Comparison of ENCODE assay signal across 20 cellular contexts in the genomic region with DNA sequence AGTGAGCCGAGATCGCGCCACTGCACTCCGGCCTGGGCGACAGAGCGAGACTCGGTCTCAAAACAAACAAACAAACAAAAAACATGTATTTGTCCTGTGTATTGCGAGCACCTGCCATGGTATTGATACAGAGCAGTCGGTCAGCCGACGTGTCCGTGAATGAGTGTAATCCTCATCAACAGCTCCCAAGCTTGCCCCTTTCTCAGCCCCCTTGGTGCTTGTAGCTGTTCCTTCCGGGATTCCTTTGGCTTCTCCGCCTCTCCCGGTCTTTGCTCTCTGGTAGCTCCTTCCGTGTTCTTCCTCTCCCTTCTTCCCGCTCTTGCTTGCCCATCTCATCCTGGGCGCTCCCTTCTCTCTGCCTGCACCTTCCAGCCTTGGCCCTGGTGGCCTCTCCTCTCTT.
"Had no signal": no experiment of that assay in that cellular context is flagged by ENCODE, and none has a peak within 500 bp of the region (broad histone marks: within the 10 kb centered on the region; RNA-seq: fewer than 3 reads in every experiment).

No MANE protein-coding gene starts in this region.

- H3K27ac Mint-ChIP-seq: memory B cell had no signal

- ATAC-seq: gastrocnemius medialis, left lung, sciatic nerve had no signal

- H3K4me3 Mint-ChIP-seq: memory B cell had no signal

- H3K9me3 ChIP-seq: esophagus muscularis mucosa, gastrocnemius medialis, left lung, lower lobe of right lung, neutrophil, stomach, thoracic aorta, transverse colon, uterus had no signal

- H3K4me3 ChIP-seq: dorsolateral prefrontal cortex, esophagus muscularis mucosa, gastrocnemius medialis, left lung, lower lobe of right lung, stomach, thoracic aorta, transverse colon, uterus had no signal

- DNase-seq: cortex of kidney; dorsolateral prefrontal cortex; effector CD8-positive, alpha-beta T cell; gastrocnemius medialis; glutamatergic neuron; islet precursor cell; left lung; lower lobe of right lung; midbrain; stimulated activated naive CD4-positive, alpha-beta T cell; stomach; substantia nigra; transverse colon; uterus had no signal

- H3K4me1 ChIP-seq: esophagus muscularis mucosa, gastrocnemius medialis, left lung, lower lobe of right lung, stomach, transverse colon, uterus had no signal

- H3K27me3 Mint-ChIP-seq: memory B cell had no signal

- H3K9me3 Mint-ChIP-seq: memory B cell had no signal

- H3K27ac ChIP-seq: dorsolateral prefrontal cortex, epithelial cell of prostate, esophagus muscularis mucosa, gastrocnemius medialis, left lung, lower lobe of right lung, neutrophil, stomach, thoracic aorta, transverse colon, uterus had no signal

- H3K27me3 ChIP-seq: dorsolateral prefrontal cortex, esophagus muscularis mucosa, gastrocnemius medialis, left lung, neutrophil, stomach, transverse colon, uterus had no signal

- H3K36me3 ChIP-seq: transverse colon, uterus had no signal
